In genomic region chr17:1002412-1002753, GRCh38 we compare ENCODE assay signal across 12 cellular contexts. TPM values are rescaled to one million over a fixed set of nuclear protein-coding genes. Genes with fewer than 3 reads are reported as not detected.
DNase-seq lines count a peak whose midpoint lies in the region; ATAC-seq, FAIRE-seq and TF ChIP-seq lines count a peak whose summit lies in the region.
"Had no signal": no experiment of that assay in that cellular context is flagged by ENCODE, and none has a peak within 500 bp of the region (broad histone marks: within the 10 kb centered on the region; RNA-seq: fewer than 3 reads in every experiment).

No MANE protein-coding gene starts in this region.

- no peaks in the 10 kb centered on the region for H3K9me3 ChIP-seq in adrenal gland (replicated peaks in 1 of 3)
- H3K9me3 ChIP-seq: Caco-2 had no signal

- H3K27me3 ChIP-seq in adrenal gland = no peaks in the 10 kb centered on the region

- TF ChIP-seq CTCF in adrenal gland (IDR thresholded peaks at IDR 0.05) = no peak

- no peak for FAIRE-seq in RCC 7860 (lab: Jason Lieb, UNC)

- intact Hi-C loops in adrenal gland (cut with DNase I) = no loop called here
- intact Hi-C loops in Right ventricle myocardium superior (cut with DNase I) = loop anchor here (5.0 kb wide), 1 partner anchor 45 kb away; no protein-coding TSS in a partner anchor
- intact Hi-C loops in sciatic nerve (cut with DNase I) = loop anchor here (10.0 kb wide), 1 partner anchor 52 kb away; no protein-coding TSS in a partner anchor

- no peak overlapping the region for H3K4me3 ChIP-seq in adrenal gland

- WGBS in adrenal gland, 4 donors = 57 to 71% (median 68%) methylated on average over 4 of the region's 4 CpGs

- peaks cover 41 to 77% of the 10 kb centered on the region in 2 donors for H3K4me1 ChIP-seq in adrenal gland (replicated peaks in 1 of 2)

- TF ChIP-seq POLR2A in adrenal gland (IDR thresholded peaks at IDR 0.05) = no peak

- peak; percentile 19 for ATAC-seq in Right ventricle myocardium superior (ENCODE audit: poor library complexity)
- ATAC-seq in sciatic nerve = peak; percentile 7

- DNase-seq in ELR (ENCODE audit: low read depth) (peak; percentile 23), adrenal gland (no peak), Right ventricle myocardium superior (peak; percentile 28), sciatic nerve (ENCODE audit: low spot score) (no peak), superior temporal gyrus (ENCODE audit: extremely low spot score) (no peak), HPDE6-E6E7 (ENCODE audit: extremely low spot score) (no peak), RCC 7860 (ENCODE audit: low spot score) (no peak)
- DNase-seq in stimulated activated CD4-positive, alpha-beta T cell treated with anti-CD3 and anti-CD28 coated beads, Interleukin-4, amount 100 ng/mL, for 24 hours = no peak
- DNase-seq: activated CD4-positive, alpha-beta T cell treated with anti-CD3 and anti-CD28 coated beads, Interleukin-2, amount 10 ng/mL, durations not matched to agents 7 days and 5 days; Caco-2; NCI-H345; SIG-M5 had no signal

- peak overlapping the region in 3 of 5 donors; percentile 13 to 96 (median 92) for H3K27ac ChIP-seq in adrenal gland

- peaks cover 0 to 47% of the 10 kb centered on the region in 2 donors for H3K36me3 ChIP-seq in adrenal gland (replicated peaks in 1 of 2)

RNA-seq across cellular contexts. Expression of gene TIMM22, which starts 5.5 kb away (rescaled TPM):
- 10 to 100 TPM; 13.7 to 49.0 (median 15.2) TPM for total RNA-seq in adrenal gland
- 10 to 100 TPM in 1 of 3 donors, 1 to 10 TPM in 2; 7.8 to 17.8 (median 8.4) TPM for polyA plus RNA-seq in adrenal gland
- total RNA-seq in Right ventricle myocardium superior = 17.1 TPM
- 9.3 TPM for total RNA-seq in sciatic nerve

RNA-seq across cellular contexts. Expression of gene NXN, which starts 22.8 kb away (rescaled TPM):
- total RNA-seq in adrenal gland (10 to 100 TPM in 7 of 8 donors, 1 to 10 TPM in 1; 8.3 to 24.7 (median 14.4) TPM), Right ventricle myocardium superior (20.2 TPM), sciatic nerve (44.3 TPM)
- 1 to 10 TPM; 3.9 to 9.6 (median 5.7) TPM for polyA plus RNA-seq in adrenal gland

Comparison
In these comparisons a context has a peak if more than half of its experiments do, and no peak if none do; other contexts are left out.
1. DNase-seq: peak in ELR (single experiment) and Right ventricle myocardium superior (single experiment); none in adrenal gland (0 of 7), sciatic nerve (single experiment), stimulated activated CD4-positive, alpha-beta T cell treated with anti-CD3 and anti-CD28 coated beads, Interleukin-4, amount 100 ng/mL, for 24 hours (single experiment), superior temporal gyrus (single experiment), HPDE6-E6E7 (single experiment) and RCC 7860 (single experiment).
2. intact Hi-C loops: an anchor here in Right ventricle myocardium superior (5.0 kb wide) and sciatic nerve (10.0 kb wide); none called in adrenal gland.